In the genomic region with DNA sequence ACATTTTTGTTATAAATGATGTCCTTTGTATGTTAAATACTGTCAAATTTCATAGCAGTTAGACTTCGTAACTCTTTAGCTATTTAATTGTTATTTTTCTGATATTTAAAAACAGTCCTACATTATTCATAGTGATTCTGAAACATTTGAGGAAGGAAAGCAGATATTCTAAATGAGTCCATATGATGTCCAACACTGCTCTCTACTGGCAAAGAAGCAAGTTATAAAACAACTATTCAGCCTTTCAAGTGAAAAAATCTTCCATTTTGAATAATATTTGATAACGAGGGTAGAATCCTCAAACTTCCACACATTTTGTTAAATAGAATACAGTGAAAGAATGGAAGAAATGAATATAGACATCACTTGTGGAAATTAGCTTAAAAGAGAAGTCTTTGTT, we compare ENCODE assay signal across 8 cellular contexts.
DNase-seq lines count a peak whose midpoint lies in the region; FAIRE-seq and TF ChIP-seq lines count a peak whose summit lies in the region.

No MANE protein-coding gene starts in this region.

- peak; percentile 85 for TF ChIP-seq RAD21 in Ishikawa (IDR thresholded peaks at IDR 0.05; ENCODE audit: low read depth)

- H3K36me3 ChIP-seq in fibroblast of lung (ENCODE audit: control insufficient read depth, insufficient read depth, low read length) (no peaks in the 10 kb centered on the region), skeletal muscle satellite cell (ENCODE audit: insufficient read depth, low read length) (no peaks in the 10 kb centered on the region), H7 (replicated peaks; ENCODE audit: control insufficient read depth, insufficient read depth, low read length) (no peaks in the 10 kb centered on the region)

- H3K27ac ChIP-seq in 22Rv1 (0 out of 2 replicates have a peak overlapping the region, but pooled peaks have one; percentile 27), fibroblast of lung (ENCODE audit: insufficient read depth, low read length) (no peak overlapping the region)

- no peaks in the 10 kb centered on the region for H4K20me1 ChIP-seq in fibroblast of lung (ENCODE audit: control insufficient read depth, extremely low read depth, insufficient read depth, low read length)

- H3K4me2 ChIP-seq in fibroblast of lung (ENCODE audit: extremely low read depth, insufficient read depth, low read length) (no peak overlapping the region), skeletal muscle satellite cell (ENCODE audit: low read length) (peak overlapping the region; percentile 66)

- no peaks in the 10 kb centered on the region for H3K4me1 ChIP-seq in fibroblast of lung (ENCODE audit: control insufficient read depth, extremely low read depth, insufficient read depth, low read length)
- H3K4me1 ChIP-seq in skeletal muscle satellite cell (ENCODE audit: control insufficient read depth, insufficient read depth, low read length): no peaks in the 10 kb centered on the region

- H3K4me3 ChIP-seq in fibroblast of lung (replicated peaks in 1 of 4; ENCODE audit: control extremely low read depth in 1 of 4, insufficient read depth in 1 of 4, low read depth in 3 of 4, low read length in 4 of 4) (no peak overlapping the region), skeletal muscle satellite cell (ENCODE audit: low read length) (peak overlapping the region; percentile 43), H7 (ENCODE audit: insufficient read depth, low read depth, low read length) (no peak overlapping the region)

- TF ChIP-seq CTCF in 22Rv1 (IDR thresholded peaks at IDR 0.05): peak; percentile 73
- TF ChIP-seq CTCF in fibroblast of lung (conservative IDR thresholded peaks at IDR 0.05 in 1 of 2, IDR thresholded peaks at IDR 0.05 in 1 of 2; ENCODE audit: low read depth in 1 of 2, low read length in 2 of 2): peak; percentile 41 to 51

- no peaks in the 10 kb centered on the region for H3K27me3 ChIP-seq in fibroblast of lung (ENCODE audit: control insufficient read depth, insufficient read depth, low read length)
- H3K27me3 ChIP-seq in skeletal muscle satellite cell (ENCODE audit: control insufficient read depth, insufficient read depth, low read length): no peaks in the 10 kb centered on the region
- H3K27me3 ChIP-seq in H7 (ENCODE audit: control insufficient read depth, insufficient read depth, low read length): no peaks in the 10 kb centered on the region

- no peaks in the 10 kb centered on the region for H3K79me2 ChIP-seq in fibroblast of lung (ENCODE audit: control insufficient read depth, insufficient read depth, low read length)

- DNase-seq in GM18507 (ENCODE audit: extremely low spot score, insufficient read length, low read depth) (no peak), RCC 7860 (ENCODE audit: low spot score) (peak; percentile 60), fibroblast of lung (ENCODE audit: low read depth in 2 of 2) (peak; percentile 63 to 83), H7 (no peak)
- no peak for DNase-seq in activated CD4-positive, CD25-positive, alpha-beta regulatory T cell treated with anti-CD3 and anti-CD28 coated beads, Interleukin-2, amount 50 U/mL, for 72 hours

- TF ChIP-seq EP300 in Ishikawa (IDR thresholded peaks at IDR 0.05; ENCODE audit: borderline replicate concordance): no peak

- no peak overlapping the region for H2AFZ ChIP-seq in fibroblast of lung (ENCODE audit: low read length)

- FAIRE-seq in GM18507 (lab: Jason Lieb, UNC): peak; percentile 67
- FAIRE-seq in RCC 7860 (lab: Jason Lieb, UNC): peak; percentile 89

- no peaks in the 10 kb centered on the region for H3K9me3 ChIP-seq in fibroblast of lung (ENCODE audit: control insufficient read depth, insufficient read depth, low read depth, low read length)
- H3K9me3 ChIP-seq in skeletal muscle satellite cell (replicated peaks; ENCODE audit: low read length): no peaks in the 10 kb centered on the region

- H3K9ac ChIP-seq in fibroblast of lung (ENCODE audit: insufficient read depth, low read length): no peak overlapping the region
- H3K9ac ChIP-seq in skeletal muscle satellite cell (ENCODE audit: low read depth, low read length): peak overlapping the region; percentile 61

TF ChIP-seq in Ishikawa, 13 proteins besides CTCF, POLR2A, EP300 and RAD21:
- TF ChIP-seq CREB1 (IDR thresholded peaks at IDR 0.05; ENCODE audit: low read depth) (no peak), MAX (IDR thresholded peaks at IDR 0.05) (no peak), YY1 (IDR thresholded peaks at IDR 0.05; ENCODE audit: low read depth) (no peak), TAF1 (IDR thresholded peaks at IDR 0.05; ENCODE audit: low read depth) (no peak), CEBPB (IDR thresholded peaks at IDR 0.05) (no peak), TCF12 (IDR thresholded peaks at IDR 0.05; ENCODE audit: low read depth) (no peak), TEAD4 (IDR thresholded peaks at IDR 0.05) (no peak), FOXM1 (IDR thresholded peaks at IDR 0.05; ENCODE audit: borderline replicate concordance, low read depth) (no peak), ZBTB7A (IDR thresholded peaks at IDR 0.05; ENCODE audit: low read depth) (no peak), NFIC (IDR thresholded peaks at IDR 0.05) (no peak), EGR1 (IDR thresholded peaks at IDR 0.05) (no peak), REST (IDR thresholded peaks at IDR 0.05; ENCODE audit: low read depth) (no peak)
- TF ChIP-seq, protein P1, sequence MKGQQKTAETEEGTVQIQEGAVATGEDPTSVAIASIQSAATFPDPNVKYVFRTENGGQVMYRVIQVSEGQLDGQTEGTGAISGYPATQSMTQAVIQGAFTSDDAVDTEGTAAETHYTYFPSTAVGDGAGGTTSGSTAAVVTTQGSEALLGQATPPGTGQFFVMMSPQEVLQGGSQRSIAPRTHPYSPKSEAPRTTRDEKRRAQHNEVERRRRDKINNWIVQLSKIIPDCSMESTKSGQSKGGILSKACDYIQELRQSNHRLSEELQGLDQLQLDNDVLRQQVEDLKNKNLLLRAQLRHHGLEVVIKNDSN (IDR thresholded peaks at IDR 0.05): no peak

Comparison
In these comparisons a context has a peak if more than half of its experiments do, and no peak if none do; other contexts are left out.
1. DNase-seq: peak in RCC 7860 (single experiment) and fibroblast of lung (2 of 2); none in GM18507 (single experiment), activated CD4-positive, CD25-positive, alpha-beta regulatory T cell treated with anti-CD3 and anti-CD28 coated beads, Interleukin-2, amount 50 U/mL, for 72 hours (single experiment) and H7 (single experiment).